ENCODE assay signal across 22 cellular contexts in genomic region chr16:50299508-50300105, GRCh38. TPM values are rescaled to one million over a fixed set of nuclear protein-coding genes. Genes with fewer than 3 reads are reported as not detected.
DNase-seq lines count a peak whose midpoint lies in the region; ATAC-seq and TF ChIP-seq lines count a peak whose summit lies in the region.
"Had no signal": no experiment of that assay in that cellular context is flagged by ENCODE, and none has a peak within 500 bp of the region (broad histone marks: within the 10 kb centered on the region; RNA-seq: fewer than 3 reads in every experiment).

No MANE protein-coding gene starts in this region.

- H3K4me3 Mint-ChIP-seq in T-cell, result no peak overlapping the region
- H3K4me3 Mint-ChIP-seq: activated CD8-positive, alpha-beta T cell treated with anti-CD3 and anti-CD28 coated beads for 36 hours; CD4-positive, CD25-positive, alpha-beta regulatory T cell; neural progenitor cell; T-helper 17 cell had no signal

- peak overlapping the region; percentile 88 for H3K4me2 ChIP-seq in BLaER1
- H3K4me2 ChIP-seq: neural progenitor cell had no signal

- TF ChIP-seq CTCF in right lobe of liver (IDR thresholded peaks at IDR 0.05), result no peak
- no peak for TF ChIP-seq CTCF in sigmoid colon (IDR thresholded peaks at IDR 0.05)

- H3K4me1 Mint-ChIP-seq in T-cell, result peaks cover 0 to 3% (median 2%) of the 10 kb centered on the region in 3 donors

- ATAC-seq in right lobe of liver, result no peak
- no peak for ATAC-seq in T-cell (replicated peaks in 1 of 4)
- ATAC-seq: activated CD8-positive, alpha-beta T cell treated with anti-CD3 and anti-CD28 coated beads for 36 hours; body of pancreas; HCT116; psoas muscle; T-helper 17 cell had no signal

- H3K36me3 Mint-ChIP-seq in T-cell, result peaks cover 21% of the 10 kb centered on the region
- H3K36me3 Mint-ChIP-seq: neural progenitor cell had no signal

- H3K27ac ChIP-seq in BLaER1 (peak overlapping the region; percentile 78), right lobe of liver (no peak overlapping the region), sigmoid colon (no peak overlapping the region)
- H3K27ac ChIP-seq: body of pancreas, neural progenitor cell, psoas muscle, stomach, tibial nerve had no signal

- H3K36me3 ChIP-seq in BLaER1 (peaks cover 39% of the 10 kb centered on the region), H7 (replicated peaks; ENCODE audit: control insufficient read depth, insufficient read depth, low read length) (no peaks in the 10 kb centered on the region), right lobe of liver (no peaks in the 10 kb centered on the region), sigmoid colon (no peaks in the 10 kb centered on the region)
- H3K36me3 ChIP-seq: neural progenitor cell had no signal

- H3K4me1 ChIP-seq in BLaER1 (peaks cover 65% of the 10 kb centered on the region), right lobe of liver (no peaks in the 10 kb centered on the region), sigmoid colon (no peaks in the 10 kb centered on the region)
- H3K4me1 ChIP-seq: body of pancreas, neural progenitor cell, psoas muscle had no signal

- CTCF ChIA-PET in T-cell (lab: Charles Lee), result no interaction called here

- 63% methylated on average over 2 of the region's 12 CpGs for WGBS in right lobe of liver (ENCODE audit: insufficient coverage, low coverage, low lambda C conversion rate, missing lambda C conversion rate)
- WGBS in sigmoid colon, 2 donors, result 94 to 95% methylated on average over 12 of the region's 12 CpGs

- POLR2A ChIA-PET in T-cell (lab: Charles Lee), result no interaction called here

- H3K9ac ChIP-seq in BLaER1, result 0 out of 2 replicates have a peak overlapping the region, but pooled peaks have one; percentile 5
- H3K9ac ChIP-seq: neural progenitor cell had no signal

- H3K27me3 ChIP-seq in BLaER1 (no peaks in the 10 kb centered on the region), H7 (ENCODE audit: control insufficient read depth, insufficient read depth, low read length) (no peaks in the 10 kb centered on the region), right lobe of liver (no peaks in the 10 kb centered on the region), sigmoid colon (no peaks in the 10 kb centered on the region)
- H3K27me3 ChIP-seq: body of pancreas, neural progenitor cell, stomach, tibial nerve had no signal

- intact Hi-C loops in right lobe of liver (cut with DNase I), result no loop called here
- intact Hi-C loops in sigmoid colon (cut with DNase I), result no loop called here

- peaks cover 17% of the 10 kb centered on the region for H4K20me1 ChIP-seq in BLaER1

- no peak for TF ChIP-seq POLR2A in right lobe of liver (IDR thresholded peaks at IDR 0.05)
- no peak for TF ChIP-seq POLR2A in sigmoid colon (IDR thresholded peaks at IDR 0.05)

- DNase-seq in H7, result peak; percentile 69
- DNase-seq in right lobe of liver, result peak in 2 of 3 donors; percentile 41 to 45
- peak; percentile 57 for DNase-seq in sigmoid colon
- DNase-seq in cerebellar nuclear complex (lab: John Stamatoyannopoulos, UW), result no peak
- no peak for DNase-seq in activated CD4-positive, alpha-beta T cell treated with anti-CD3 and anti-CD28 coated beads, Interleukin-2, amount 50 U/mL, for 1 hour
- DNase-seq in T-cell, result no peak
- DNase-seq: activated CD4-positive, alpha-beta T cell treated with anti-CD3 and anti-CD28 coated beads for 1 hour; activated CD8-positive, alpha-beta T cell treated with anti-CD3 and anti-CD28 coated beads for 36 hours; CD4-positive, CD25-positive, alpha-beta regulatory T cell; NCI-H1417 treated with DMSO at 0.1 percent for 48 hours; NCI-H446; NCI-H82; stimulated activated CD8-positive, alpha-beta memory T cell treated with anti-CD3 and anti-CD28 coated beads, Interleukin-4, amount 100 ng/mL, for 48 hours; stomach; T-helper 17 cell had no signal

- H3K9me3 Mint-ChIP-seq in T-cell, result no peaks in the 10 kb centered on the region
- H3K9me3 Mint-ChIP-seq: activated CD8-positive, alpha-beta T cell treated with anti-CD3 and anti-CD28 coated beads for 36 hours; neural progenitor cell had no signal

- no peak overlapping the region for H3K27ac Mint-ChIP-seq in T-cell
- H3K27ac Mint-ChIP-seq: activated CD8-positive, alpha-beta T cell treated with anti-CD3 and anti-CD28 coated beads for 36 hours; neural progenitor cell had no signal

- H3K9me3 ChIP-seq in BLaER1 (no peaks in the 10 kb centered on the region), right lobe of liver (no peaks in the 10 kb centered on the region), sigmoid colon (no peaks in the 10 kb centered on the region)
- H3K9me3 ChIP-seq: body of pancreas, psoas muscle, stomach, tibial nerve had no signal

- TF ChIP-seq EP300 in sigmoid colon (IDR thresholded peaks at IDR 0.05), result no peak

- H3K4me3 ChIP-seq in BLaER1 (no peak overlapping the region), H7 (ENCODE audit: insufficient read depth, low read depth, low read length) (no peak overlapping the region), right lobe of liver (no peak overlapping the region), sigmoid colon (no peak overlapping the region)
- H3K4me3 ChIP-seq: body of pancreas, neural progenitor cell, psoas muscle, skin epidermis, stomach, tibial nerve had no signal

- H3K27me3 Mint-ChIP-seq in T-cell, result no peaks in the 10 kb centered on the region
- H3K27me3 Mint-ChIP-seq: activated CD8-positive, alpha-beta T cell treated with anti-CD3 and anti-CD28 coated beads for 36 hours; CD4-positive, CD25-positive, alpha-beta regulatory T cell; T-helper 17 cell had no signal

RNA-seq across cellular contexts. Expression of gene ADCY7, which starts 33.3 kb away (rescaled TPM):
- 2.2 and 2.5 TPM in 2 replicates for total RNA-seq in H7 (2014; rRNA removed; shearing (Covaris generic))
- total RNA-seq in right lobe of liver, result 10 to 100 TPM in 1 of 6 experiments, 1 to 10 TPM in 5; 2.5 to 10.2 (median 6.5) TPM
- 10 to 100 TPM in 3 of 4 donors, 1 to 10 TPM in 1; 8.9 to 16.8 (median 11.3) TPM for total RNA-seq in sigmoid colon
- 10 to 100 TPM in 1 of 3 donors, 1 to 10 TPM in 2; 1.2 to 24.0 (median 1.8) TPM for polyA plus RNA-seq in sigmoid colon
- total RNA-seq in T-cell, result 100 to 1,000 TPM; 201 to 314 (median 278) TPM

Comparison
In these comparisons a context has a peak if more than half of its experiments do, and no peak if none do; other contexts are left out.
1. DNase-seq: peak in H7 (single experiment), right lobe of liver (2 of 3) and sigmoid colon (single experiment); none in cerebellar nuclear complex (0 of 2), activated CD4-positive, alpha-beta T cell treated with anti-CD3 and anti-CD28 coated beads, Interleukin-2, amount 50 U/mL, for 1 hour (single experiment) and T-cell (0 of 34).
2. RNA of gene ADCY7, which starts 33.3 kb away (total RNA-seq): 201 to 314 TPM in T-cell; 8.9 to 16.8 TPM in sigmoid colon, 2.5 to 10.2 TPM in right lobe of liver and 2.2 to 2.5 TPM in H7; every median in the first group is over 10 times any median in the second.